In genomic region chr6:107459283-107460073, GRCh38 we compare ENCODE assay signal across 1 cellular context.
TF ChIP-seq lines count a peak whose summit lies in the region.

Gene PDSS2 (minus strand): TSS chr6:107459564. CDS start chr6:107459285, 279 bp downstream.

TF ChIP-seq in HepG2, 621 proteins besides CTCF, POLR2A, EP300 and RAD21 (continued from another document and continues in another):
- TF ChIP-seq AFF4 (CRISPR knock-in tag; IDR thresholded peaks at IDR 0.05) (no peak; the same call in 1 of the 2 replicates), KMT2B (CRISPR knock-in tag; IDR thresholded peaks at IDR 0.05) (peak; percentile 86), ZNF710 (CRISPR knock-in tag; IDR thresholded peaks at IDR 0.05; ENCODE audit: borderline replicate concordance) (0 out of 2 replicates have a peak, but pooled peaks have one; percentile 26), NFIB (CRISPR knock-in tag; IDR thresholded peaks at IDR 0.05; ENCODE audit: borderline replicate concordance) (peak; percentile 39; the same call in 1 of the 2 replicates), SP5 (CRISPR knock-in tag; IDR thresholded peaks at IDR 0.05; ENCODE audit: borderline replicate concordance, low read depth) (peak; percentile 89), NPAS2 (CRISPR knock-in tag; IDR thresholded peaks at IDR 0.05; ENCODE audit: borderline replicate concordance) (0 out of 2 replicates have a peak, but pooled peaks have one; percentile 62), ZNF24 (IDR thresholded peaks at IDR 0.05) (no peak), ZNF646 (CRISPR knock-in tag; IDR thresholded peaks at IDR 0.05) (no peak), ZNF557 (CRISPR knock-in tag; IDR thresholded peaks at IDR 0.05) (no peak; the same call in 1 of the 2 replicates), SMAD9 (CRISPR knock-in tag; IDR thresholded peaks at IDR 0.05) (no peak; the same call in 1 of the 2 replicates), RAD51 (IDR thresholded peaks at IDR 0.05; ENCODE audit: borderline replicate concordance) (no peak), CSRNP2 (CRISPR knock-in tag; conservative IDR thresholded peaks at IDR 0.05; ENCODE audit: low read depth) (0 out of 2 replicates have a peak, but pooled peaks have one; percentile 37), ZNF232 (CRISPR knock-in tag; IDR thresholded peaks at IDR 0.05; ENCODE audit: borderline replicate concordance) (peak; percentile 61; the same call in 1 of the 2 replicates), LRRFIP1 (CRISPR knock-in tag; conservative IDR thresholded peaks at IDR 0.05) (no peak; the same call in 1 of the 2 replicates), ZNF776 (CRISPR knock-in tag; IDR thresholded peaks at IDR 0.05) (peak; percentile 76; the same call in 1 of the 2 replicates), MTA1 (CRISPR knock-in tag; IDR thresholded peaks at IDR 0.05; ENCODE audit: borderline replicate concordance) (peak; percentile 81), ZNF737 (CRISPR knock-in tag; IDR thresholded peaks at IDR 0.05; ENCODE audit: borderline replicate concordance) (no peak; the same call in 1 of the 2 replicates), AHDC1 (CRISPR knock-in tag; IDR thresholded peaks at IDR 0.05; ENCODE audit: borderline replicate concordance) (0 out of 2 replicates have a peak, but pooled peaks have one; percentile 41), JARID2 (CRISPR knock-in tag; IDR thresholded peaks at IDR 0.05; ENCODE audit: insufficient replicate concordance) (no peak), ISL2 (CRISPR knock-in tag; IDR thresholded peaks at IDR 0.05) (peak; percentile 54; the same call in 1 of the 2 replicates), HES4 (CRISPR knock-in tag; IDR thresholded peaks at IDR 0.05; ENCODE audit: borderline replicate concordance) (no peak), TAF1 (CRISPR knock-in tag; IDR thresholded peaks at IDR 0.05) (peak; percentile 89), ZNF792 (CRISPR knock-in tag; IDR thresholded peaks at IDR 0.05) (peak; percentile 86; the same call in 1 of the 2 replicates), ZNF879 (CRISPR knock-in tag; IDR thresholded peaks at IDR 0.05) (0 out of 2 replicates have a peak, but pooled peaks have one; percentile 41), PATZ1 (CRISPR knock-in tag; IDR thresholded peaks at IDR 0.05) (peak; percentile 63; the same call in 1 of the 2 replicates)
